ENCODE assay signal across 8 cellular contexts in genomic region chr6:41780623-41781301, GRCh38. TPM values are rescaled to one million over a fixed set of nuclear protein-coding genes. Genes with fewer than 3 reads are reported as not detected.
DNase-seq lines count a peak whose midpoint lies in the region; ATAC-seq and TF ChIP-seq lines count a peak whose summit lies in the region.

Gene PRICKLE4, plus strand, starts transcription at chr6:41780782. Its CDS starts 2,692 bp downstream, at chr6:41783474.

- H4K91ac ChIP-seq in neuronal stem cell (ENCODE audit: low read depth, low read length, poor library complexity), result no peak within 1 kb of the TSS

- peak within 1 kb of the TSS; percentile 3 for H3K14ac ChIP-seq in neuronal stem cell (ENCODE audit: low read length)

- peak within 1 kb of the TSS; percentile 25 for H2AK5ac ChIP-seq in neuronal stem cell (ENCODE audit: low read depth, low read length)

- H3K27me3 ChIP-seq in BE2C (no peaks in the 10 kb centered on the region), foreskin keratinocyte (no peaks in the 10 kb centered on the region), neuronal stem cell (ENCODE audit: control insufficient read depth in 3 of 3, insufficient read depth in 3 of 3, low read depth in 1 of 3, low read length in 3 of 3) (no peaks in the 10 kb centered on the region)

- H3K4me1 ChIP-seq in BE2C, result no peaks in the 10 kb centered on the region
- H3K4me1 ChIP-seq in HEK293 (ENCODE audit: control insufficient read depth, insufficient read depth, low read length), result peaks cover 6% of the 10 kb centered on the region
- H3K4me1 ChIP-seq in foreskin keratinocyte, result peaks cover 4% of the 10 kb centered on the region
- peaks cover 6 to 13% of the 10 kb centered on the region in 2 donors for H3K4me1 ChIP-seq in neuronal stem cell (ENCODE audit: control insufficient read depth in 2 of 2, insufficient read depth in 1 of 2, low read depth in 1 of 2, low read length in 2 of 2)

- peak within 1 kb of the TSS; percentile 85 for H3K9ac ChIP-seq in neuronal stem cell (ENCODE audit: low read depth, low read length, poor library complexity)

- H2BK15ac ChIP-seq in neuronal stem cell (ENCODE audit: low read length), result peak within 1 kb of the TSS; percentile 81

- no peaks in the 10 kb centered on the region for H3K79me1 ChIP-seq in neuronal stem cell (ENCODE audit: low read depth, low read length)

- peak within 1 kb of the TSS; percentile 70 for H3K4me3 ChIP-seq in BE2C (ENCODE audit: low read depth, low read length)
- peak within 1 kb of the TSS; percentile 59 for H3K4me3 ChIP-seq in HEK293 (ENCODE audit: low read depth, low read length)
- peak within 1 kb of the TSS; percentile 58 to 87 for H3K4me3 ChIP-seq in neuronal stem cell (ENCODE audit: low read length in 2 of 2)

- POLR2A ChIA-PET in HEK293 (lab: Yijun Ruan, JAX) (interaction anchor here (1.0 to 1.9 kb wide), 2 partner anchors 140 to 264 kb away, joined by 3 to 5 read pairs; partner anchors contain the start of genes BYSL and MED20), WTC11 (lab: Charles Lee) (no interaction called here)

- H3K23ac ChIP-seq in neuronal stem cell (ENCODE audit: low read depth, low read length, poor library complexity), result peak within 1 kb of the TSS; percentile 82

- peak within 1 kb of the TSS; percentile 66 for H3K4ac ChIP-seq in neuronal stem cell (ENCODE audit: low read length)

- peaks cover 50% of the 10 kb centered on the region for H3K27me3 Mint-ChIP-seq in WTC11 (ENCODE audit: low read depth)

- H2BK120ac ChIP-seq in neuronal stem cell (ENCODE audit: low read depth, low read length), result no peak within 1 kb of the TSS

- H3K36me3 ChIP-seq in BE2C, result no peaks in the 10 kb centered on the region
- H3K36me3 ChIP-seq in HEK293 (ENCODE audit: control insufficient read depth in 2 of 2, insufficient read depth in 1 of 2, low read length in 2 of 2), result peaks cover 4 to 20% of the 10 kb centered on the region in 2 experiments; a peak in 1 of 3 replicates
- peaks cover 10 to 12% of the 10 kb centered on the region in 2 donors for H3K36me3 ChIP-seq in neuronal stem cell (replicated peaks in 1 of 2; ENCODE audit: control insufficient read depth in 2 of 2, insufficient read depth in 2 of 2, low read length in 2 of 2)

- H3K27ac Mint-ChIP-seq in WTC11, result no peak within 1 kb of the TSS; the same call in 1 of the 2 replicates

- CTCF ChIA-PET in HEK293 (lab: Yijun Ruan, JAX), result interaction anchor here (0.6 to 10.9 kb wide), 11 partner anchors 45 to 772 kb away, joined by 3 to 192 read pairs (median 3); partner anchors contain the start of gene TFEB
- CTCF ChIA-PET in WTC11 (lab: Charles Lee), result interaction anchor here (0.5 to 0.9 kb wide), 3 partner anchors 186 to 576 kb away, joined by 3 to 7 read pairs (median 4); no protein-coding TSS in a partner anchor

- H3K18ac ChIP-seq in neuronal stem cell (ENCODE audit: low read length), result peak within 1 kb of the TSS; percentile 90

- H3K27ac ChIP-seq in HEK293 (ENCODE audit: extremely low read depth, low read depth, low read length) (peak within 1 kb of the TSS; percentile 52; the same call in 1 of the 2 replicates), foreskin keratinocyte (no peak within 1 kb of the TSS), neuronal stem cell (replicated peaks; ENCODE audit: low read length) (peak within 1 kb of the TSS; percentile 61)

- H2AFZ ChIP-seq in neuronal stem cell (ENCODE audit: low read length), result peak within 1 kb of the TSS; percentile 96

- peak within 1 kb of the TSS; percentile 84 for H3K4me3 Mint-ChIP-seq in WTC11

- no peaks in the 10 kb centered on the region for H3K9me3 Mint-ChIP-seq in WTC11

- WGBS in neuronal stem cell (ENCODE audit: extremely low coverage in 2 of 2, insufficient read length in 2 of 2, insufficient replicate concordance in 1 of 2), 2 donors, result no CpG with 5 or more reads among the region's 36 CpGs

- TF ChIP-seq CTCF in BE2C (IDR thresholded peaks at IDR 0.05; ENCODE audit: low read depth, low read length), result no peak
- TF ChIP-seq CTCF in HEK293 (tag by site-specific recombination; IDR thresholded peaks at IDR 0.05), result no peak
- TF ChIP-seq CTCF in WTC11 (IDR thresholded peaks at IDR 0.05), result no peak
- no peak for TF ChIP-seq CTCF in foreskin keratinocyte (conservative IDR thresholded peaks at IDR 0.05)

- peaks cover 30% of the 10 kb centered on the region for H3K4me1 Mint-ChIP-seq in WTC11

- no peaks in the 10 kb centered on the region for H3K36me3 Mint-ChIP-seq in WTC11

- no peak within 1 kb of the TSS for H4K8ac ChIP-seq in neuronal stem cell (ENCODE audit: low read depth, low read length)

- H3K9me3 ChIP-seq in BE2C (no peaks in the 10 kb centered on the region), HEK293 (ENCODE audit: control insufficient read depth, insufficient read depth, low read depth, low read length) (no peaks in the 10 kb centered on the region), neuronal stem cell (replicated peaks in 1 of 2; ENCODE audit: control insufficient read depth in 2 of 2, insufficient read depth in 1 of 2, low read depth in 1 of 2, low read length in 2 of 2) (no peaks in the 10 kb centered on the region)

- peak within 1 kb of the TSS; percentile 94 for H3K4me2 ChIP-seq in neuronal stem cell (ENCODE audit: insufficient read depth, low read length, poor library complexity, severe bottlenecking)

- peak; percentile 3 for ATAC-seq in WTC11
- ATAC-seq in foreskin keratinocyte, result peak; percentile 3
- no peak for ATAC-seq in HG02852 (IDR thresholded peaks at IDR 0.05; ENCODE audit: unreplicated experiment)
- no peak for ATAC-seq in GM21447 (IDR thresholded peaks at IDR 0.05; ENCODE audit: unreplicated experiment)

- H2BK5ac ChIP-seq in neuronal stem cell (ENCODE audit: low read length), result peak within 1 kb of the TSS; percentile 42

- no peak for DNase-seq in BE2C
- peak; percentile 56 for DNase-seq in WTC11 (ENCODE audit: low spot score)
- no peak for DNase-seq in foreskin keratinocyte
- peak; percentile 36 for DNase-seq in neuronal stem cell (ENCODE audit: low spot score)
- DNase-seq in activated CD4-positive, CD25-positive, alpha-beta regulatory T cell treated with anti-CD3 and anti-CD28 coated beads, Interleukin-2, amount 50 U/mL, for 72 hours, result no peak

- no peak within 1 kb of the TSS for H2BK12ac ChIP-seq in neuronal stem cell (ENCODE audit: low read length)

TF ChIP-seq in HEK293, 187 proteins besides CTCF, POLR2A, EP300 and RAD21 (continues in another document):
- TF ChIP-seq ZNF623 (tag by site-specific recombination; IDR thresholded peaks at IDR 0.05) (no peak), ZNF311 (tag by site-specific recombination; IDR thresholded peaks at IDR 0.05; ENCODE audit: borderline replicate concordance) (no peak)
- TF ChIP-seq, protein P1, sequence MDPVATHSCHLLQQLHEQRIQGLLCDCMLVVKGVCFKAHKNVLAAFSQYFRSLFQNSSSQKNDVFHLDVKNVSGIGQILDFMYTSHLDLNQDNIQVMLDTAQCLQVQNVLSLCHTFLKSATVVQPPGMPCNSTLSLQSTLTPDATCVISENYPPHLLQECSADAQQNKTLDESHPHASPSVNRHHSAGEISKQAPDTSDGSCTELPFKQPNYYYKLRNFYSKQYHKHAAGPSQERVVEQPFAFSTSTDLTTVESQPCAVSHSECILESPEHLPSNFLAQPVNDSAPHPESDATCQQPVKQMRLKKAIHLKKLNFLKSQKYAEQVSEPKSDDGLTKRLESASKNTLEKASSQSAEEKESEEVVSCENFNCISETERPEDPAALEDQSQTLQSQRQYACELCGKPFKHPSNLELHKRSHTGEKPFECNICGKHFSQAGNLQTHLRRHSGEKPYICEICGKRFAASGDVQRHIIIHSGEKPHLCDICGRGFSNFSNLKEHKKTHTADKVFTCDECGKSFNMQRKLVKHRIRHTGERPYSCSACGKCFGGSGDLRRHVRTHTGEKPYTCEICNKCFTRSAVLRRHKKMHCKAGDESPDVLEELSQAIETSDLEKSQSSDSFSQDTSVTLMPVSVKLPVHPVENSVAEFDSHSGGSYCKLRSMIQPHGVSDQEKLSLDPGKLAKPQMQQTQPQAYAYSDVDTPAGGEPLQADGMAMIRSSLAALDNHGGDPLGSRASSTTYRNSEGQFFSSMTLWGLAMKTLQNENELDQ (tag by site-specific recombination; IDR thresholded peaks at IDR 0.05; ENCODE audit: low read depth), result no peak

TF ChIP-seq in WTC11, 78 proteins besides CTCF, POLR2A, EP300 and RAD21:
- TF ChIP-seq ATF1 (CRISPR knock-in tag; IDR thresholded peaks at IDR 0.05), result no peak
- no peak for TF ChIP-seq KAT7 (CRISPR knock-in tag; IDR thresholded peaks at IDR 0.05; ENCODE audit: borderline replicate concordance)
- TF ChIP-seq, protein P2, sequence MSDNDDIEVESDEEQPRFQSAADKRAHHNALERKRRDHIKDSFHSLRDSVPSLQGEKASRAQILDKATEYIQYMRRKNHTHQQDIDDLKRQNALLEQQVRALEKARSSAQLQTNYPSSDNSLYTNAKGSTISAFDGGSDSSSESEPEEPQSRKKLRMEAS (CRISPR knock-in tag; IDR thresholded peaks at IDR 0.05), result 0 out of 2 replicates have a peak, but pooled peaks have one; percentile 23
- no peak for TF ChIP-seq ZNF232 (CRISPR knock-in tag; IDR thresholded peaks at IDR 0.05)
- no peak for TF ChIP-seq CREM (CRISPR knock-in tag; IDR thresholded peaks at IDR 0.05)
- TF ChIP-seq ZNF138 (CRISPR knock-in tag; conservative IDR thresholded peaks at IDR 0.05), result no peak
TF ChIP-seq in WTC11: peak in this region for 1.

RNA-seq across cellular contexts. Expression of gene PRICKLE4, which starts in this region (rescaled TPM):
- not detected for polyA plus RNA-seq in BE2C (2012; ENCODE audit: insufficient read depth, insufficient read length, low read depth)
- total RNA-seq in WTC11 (2021), result 0.50 to 1.5 TPM (median 0.82 TPM) in 3 replicates
- 0.42 and 0.61 TPM in 2 replicates for total RNA-seq in foreskin keratinocyte
- 0.18 and 0.55 TPM in 2 replicates for polyA plus RNA-seq in foreskin keratinocyte
- polyA plus RNA-seq in neuronal stem cell (2013, experiment 1 of 2), result 0.59 TPM
- polyA plus RNA-seq in neuronal stem cell (2013, experiment 2 of 2), result 1.0 TPM

Comparison
In these comparisons a context has a peak if more than half of its experiments do, and no peak if none do; other contexts are left out.
1. Peak in ATAC-seq in foreskin keratinocyte; RNA of the gene not detected or under 1 TPM.
2. DNase-seq: peak in WTC11 (single experiment) and neuronal stem cell (single experiment); none in BE2C (single experiment), foreskin keratinocyte (0 of 2) and activated CD4-positive, CD25-positive, alpha-beta regulatory T cell treated with anti-CD3 and anti-CD28 coated beads, Interleukin-2, amount 50 U/mL, for 72 hours (single experiment).
3. Peak in every context shown above with its lines, with median percentiles within 50 percentile points of each other: H3K4me3 ChIP-seq.